Comparison of ENCODE assay signal across 8 cellular contexts in genomic region chr20:43590036-43590391, GRCh38. TPM values are rescaled to one million over a fixed set of nuclear protein-coding genes. Genes with fewer than 3 reads are reported as not detected.
DNase-seq lines count a peak whose midpoint lies in the region; ATAC-seq and TF ChIP-seq lines count a peak whose summit lies in the region.

No MANE protein-coding gene starts in this region.

- peak; percentile 5 for ATAC-seq in GM21529 (IDR thresholded peaks at IDR 0.05; ENCODE audit: unreplicated experiment)
- no peak for ATAC-seq in HG02938 (IDR thresholded peaks at IDR 0.05; ENCODE audit: unreplicated experiment)

- no peaks in the 10 kb centered on the region for H3K9me2 ChIP-seq in SK-N-SH

- peak overlapping the region; percentile 85 for H3K4me2 ChIP-seq in SK-N-SH

- in situ Hi-C loops in ACHN (cut with HindIII; ENCODE audit: low pct_ligation_motif_present, low pct_unique_long_range_greater_than_20kb, low sequenced_read_pairs): no loop called here

- H2AFZ ChIP-seq in SK-N-SH (ENCODE audit: low read depth): peak overlapping the region; percentile 94

- CTCF ChIA-PET in SK-N-SH (lab: Yijun Ruan, JAX): interaction anchor here (0.8 to 2.7 kb wide), 3 partner anchors 52 to 102 kb away, joined by 3 to 13 read pairs (median 4); no protein-coding TSS in a partner anchor

- H3K9me3 Mint-ChIP-seq in nephron progenitor cell: no peaks in the 10 kb centered on the region

- no peak for TF ChIP-seq RAD21 in SK-N-SH (IDR thresholded peaks at IDR 0.05; ENCODE audit: low read length)

- POLR2A ChIA-PET in SK-N-SH (lab: Yijun Ruan, JAX): interaction anchor here (1.2 kb wide), 1 partner anchor 76 kb away, joined by 3 read pairs; no protein-coding TSS in a partner anchor

- no peaks in the 10 kb centered on the region for H3K27me3 Mint-ChIP-seq in nephron progenitor cell (ENCODE audit: low read depth, poor library complexity)

- H3K27ac ChIP-seq in SK-N-SH (ENCODE audit: low read depth in 2 of 2, low read length in 1 of 2): peak overlapping the region; percentile 80 to 90

- H3K4me3 Mint-ChIP-seq in nephron progenitor cell: peak overlapping the region; percentile 97

- H3K4me1 Mint-ChIP-seq in nephron progenitor cell: peaks cover 22% of the 10 kb centered on the region

- H3K27ac Mint-ChIP-seq in nephron progenitor cell: no peak overlapping the region

- no peak for TF ChIP-seq CTCF in SK-N-SH (IDR thresholded peaks at IDR 0.05)
- TF ChIP-seq CTCF in epithelial cell of esophagus (IDR thresholded peaks at IDR 0.05; ENCODE audit: insufficient read depth, low read depth, low read length, missing control alignments): no peak
- no peak for TF ChIP-seq CTCF in nephron progenitor cell (IDR thresholded peaks at IDR 0.05)

- H3K27me3 ChIP-seq in SK-N-SH (ENCODE audit: insufficient read depth): no peaks in the 10 kb centered on the region

- TF ChIP-seq EP300 in SK-N-SH (IDR thresholded peaks at IDR 0.05; ENCODE audit: borderline replicate concordance in 1 of 2, low read depth in 1 of 2, low read length in 1 of 2): no peak

- peak; percentile 6 for DNase-seq in ACHN
- peak; percentile 51 for DNase-seq in SK-N-SH
- no peak for DNase-seq in epithelial cell of esophagus (ENCODE audit: low read depth)
- peak; percentile 10 for DNase-seq in nephron progenitor cell
- no peak for DNase-seq in HCEC 1CT
- no peak for DNase-seq in DMS114 treated with DMSO at 0.1 percent for 48 hours (lab: John Stamatoyannopoulos, UW; ENCODE audit: unreplicated experiment)

- H3K9ac ChIP-seq in SK-N-SH: peak overlapping the region; percentile 78

- WGBS in SK-N-SH (ENCODE audit: low lambda C conversion rate): 17% methylated on average over 9 of the region's 9 CpGs

- H3K36me3 ChIP-seq in SK-N-SH (replicated peaks in 1 of 2; ENCODE audit: control insufficient read depth in 1 of 2, insufficient read depth in 2 of 2, low read length in 1 of 2): peaks cover 0 to 8% of the 10 kb centered on the region in 2 experiments

- peaks cover 20% of the 10 kb centered on the region for H3K36me3 Mint-ChIP-seq in nephron progenitor cell (ENCODE audit: low read depth)

- no peaks in the 10 kb centered on the region for H4K20me1 ChIP-seq in SK-N-SH (ENCODE audit: insufficient read depth)

- H3K4me3 ChIP-seq in SK-N-SH (ENCODE audit: low read depth in 2 of 2, low read length in 1 of 2): peak overlapping the region; percentile 72 to 75
- peak overlapping the region; percentile 88 for H3K4me3 ChIP-seq in epithelial cell of esophagus (ENCODE audit: low read length)

- peaks cover 21% of the 10 kb centered on the region for H3K79me2 ChIP-seq in SK-N-SH (ENCODE audit: insufficient read depth)

- no peaks in the 10 kb centered on the region for H3K9me3 ChIP-seq in SK-N-SH

- H3F3A ChIP-seq in SK-N-SH (replicated peaks; ENCODE audit: insufficient read depth): peaks cover 3% of the 10 kb centered on the region

- H3K4me1 ChIP-seq in SK-N-SH (ENCODE audit: control insufficient read depth in 1 of 2, insufficient read depth in 2 of 2, low read depth in 1 of 2, low read length in 1 of 2): peaks cover 0 to 7% of the 10 kb centered on the region in 2 experiments; a peak in 1 of 4 replicates

TF ChIP-seq in SK-N-SH, 30 proteins besides CTCF, POLR2A, EP300 and RAD21:
- 0 out of 2 replicates have a peak, but pooled peaks have one; percentile 11 for TF ChIP-seq RFX5 (IDR thresholded peaks at IDR 0.05; ENCODE audit: low read length)
- no peak for TF ChIP-seq PBX3 (IDR thresholded peaks at IDR 0.05)

RNA-seq across cellular contexts. Expression of gene IFT52, which starts 0.7 kb away (rescaled TPM):
- 34.0 and 42.4 TPM in 2 replicates for polyA plus RNA-seq in SK-N-SH (2012; rRNA removed)
- 35.9 and 38.3 TPM in 2 replicates for polyA plus RNA-seq in SK-N-SH (2012; cell fraction: cytosol; rRNA removed)
- polyA plus RNA-seq in SK-N-SH (2012; cell fraction: nucleus; rRNA removed): 13.9 and 19.1 TPM in 2 replicates

RNA-seq across cellular contexts. Expression of gene SGK2, which starts 31.2 kb away (rescaled TPM):
- 0.21 and 0.57 TPM in 2 replicates for polyA plus RNA-seq in SK-N-SH (2012; rRNA removed)
- 0.09 and 0.13 TPM in 2 replicates for polyA plus RNA-seq in SK-N-SH (2012; cell fraction: cytosol; rRNA removed)
- 3.6 and 5.6 TPM in 2 replicates for polyA plus RNA-seq in SK-N-SH (2012; cell fraction: nucleus; rRNA removed)

Comparison
In these comparisons a context has a peak if more than half of its experiments do, and no peak if none do; other contexts are left out.
1. DNase-seq: peak in ACHN (single experiment), SK-N-SH (single experiment) and nephron progenitor cell (single experiment); none in epithelial cell of esophagus (single experiment), HCEC 1CT (single experiment) and DMS114 treated with DMSO at 0.1 percent for 48 hours (single experiment).